7 cellular contexts compared by ENCODE assay signal in the genomic region with DNA sequence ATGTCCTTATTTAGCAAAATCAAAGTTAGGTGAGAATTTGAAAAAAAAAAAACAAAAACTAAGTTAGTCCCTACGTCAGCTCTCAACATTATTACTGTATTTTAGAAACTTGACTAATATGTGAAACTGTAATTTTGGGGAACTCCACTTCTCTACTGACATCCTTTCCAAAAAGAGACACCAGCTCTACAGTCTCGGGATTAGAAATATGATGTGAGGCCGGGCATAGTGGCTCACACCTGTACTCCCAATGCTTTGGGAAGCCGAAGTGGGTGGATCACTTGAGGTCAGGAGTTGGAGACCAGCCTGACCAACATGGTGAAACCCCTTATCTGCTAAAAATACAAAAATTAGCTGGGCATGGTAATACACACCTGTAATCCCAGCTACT.
A peak's percentile ranks its signal among the peaks of the same experiment; 100 is the strongest.
DNase-seq lines count a peak whose midpoint lies in the region; ATAC-seq, FAIRE-seq and TF ChIP-seq lines count a peak whose summit lies in the region.
"Not testable (repeated sequence)": the region's sequence is repeated elsewhere in the genome, so short reads cannot be mapped to it uniquely, and the experiment has no call there.

No MANE protein-coding gene starts in this region.

- not testable (repeated sequence) for H4K8ac ChIP-seq in trophoblast cell (ENCODE audit: low read depth, low read length)

- H4K91ac ChIP-seq in trophoblast cell (ENCODE audit: low read depth, low read length) = not testable (repeated sequence)

- not testable (repeated sequence) for H3K18ac ChIP-seq in trophoblast cell (ENCODE audit: low read length)

- not testable (repeated sequence) for BruUV-seq in GM12878 (replicated peaks; lab: Mats Ljungman, UMichigan)

- peaks cover 38% of the 10 kb centered on the region for H3K4me1 Mint-ChIP-seq in CD4-positive, alpha-beta T cell (ENCODE audit: low read depth)
- H3K4me1 Mint-ChIP-seq in GM23338 (peaks cover 58% of the 10 kb centered on the region), WTC11 (peaks cover 69% of the 10 kb centered on the region)

- not testable (repeated sequence) for H3F3A ChIP-seq in GM23338 (replicated peaks; ENCODE audit: low read depth)

- peaks cover 91% of the 10 kb centered on the region for H3K79me2 ChIP-seq in GM23338 (replicated peaks; ENCODE audit: insufficient read depth)
- H3K79me2 ChIP-seq in KMS-11 (ENCODE audit: insufficient read depth, low read depth) = peaks cover 90% of the 10 kb centered on the region
- peaks cover 69% of the 10 kb centered on the region for H3K79me2 ChIP-seq in GM12878 (ENCODE audit: control insufficient read depth, insufficient read depth, low read length)
- H3K79me2 ChIP-seq in trophoblast cell (ENCODE audit: control insufficient read depth, insufficient read depth, low read length, poor library complexity) = not testable (repeated sequence)

- not testable (repeated sequence) for H3K9me3 Mint-ChIP-seq in CD4-positive, alpha-beta T cell; GM23338; WTC11

- H3K4ac ChIP-seq in trophoblast cell (ENCODE audit: low read depth, low read length) = peak overlapping the region; percentile 75

- H2BK120ac ChIP-seq in trophoblast cell (ENCODE audit: insufficient read depth, low read length, poor library complexity) = not testable (repeated sequence)

- not testable (repeated sequence) for H3K27me3 ChIP-seq in CD4-positive, alpha-beta T cell (ENCODE audit: control insufficient read depth, insufficient read depth, low read length); GM23338 (ENCODE audit: insufficient read depth); KMS-11 (ENCODE audit: insufficient read depth, low read depth); GM12878 (replicated peaks in 1 of 2; ENCODE audit: control insufficient read depth in 2 of 2, insufficient read depth in 2 of 2, low read length in 1 of 2); trophoblast cell (ENCODE audit: insufficient read depth, low read length)

- H3K9me3 ChIP-seq in CD4-positive, alpha-beta T cell (ENCODE audit: control insufficient read depth, low read length); GM12878 (replicated peaks; ENCODE audit: control insufficient read depth, insufficient read depth, low read length); trophoblast cell (ENCODE audit: insufficient read depth, low read depth, low read length): not testable (repeated sequence)

- H3K36me3 ChIP-seq in GM23338 (ENCODE audit: insufficient read depth); KMS-11 (ENCODE audit: insufficient read depth); GM12878 (ENCODE audit: control insufficient read depth in 2 of 2, insufficient read depth in 2 of 2, low read length in 1 of 2); trophoblast cell (ENCODE audit: control insufficient read depth in 1 of 2, insufficient read depth in 2 of 2, low read length in 2 of 2): not testable (repeated sequence)

- ATAC-seq in CD4-positive, alpha-beta T cell (ENCODE audit: poor library complexity); GM23338; WTC11: not testable (repeated sequence)
- ATAC-seq in GM12878 (peak; percentile 81), left ventricle myocardium superior (peak; percentile 8)

- RAD21 ChIA-PET in GM12878 (lab: Charles Lee; ENCODE audit: unreplicated experiment) = not testable (repeated sequence)

- not testable (repeated sequence) for DNase-seq in CD4-positive, alpha-beta T cell; GM23338 (ENCODE audit: low spot score); WTC11 (ENCODE audit: low spot score); GM12878 (ENCODE audit: low read depth, low spot score); left ventricle myocardium superior; trophoblast cell

- TF ChIP-seq RAD21 in GM12878 (IDR thresholded peaks at IDR 0.05; ENCODE audit: insufficient read depth, low read depth, low read length) = not testable (repeated sequence)

- H3K4me2 ChIP-seq in GM23338 = peak overlapping the region; percentile 64
- peak overlapping the region; percentile 100 for H3K4me2 ChIP-seq in KMS-11
- H3K4me2 ChIP-seq in GM12878 (ENCODE audit: control insufficient read depth, insufficient read depth) = peak overlapping the region; percentile 75
- H3K4me2 ChIP-seq in trophoblast cell (ENCODE audit: low read length) = not testable (repeated sequence)

- TF ChIP-seq POLR2A in GM12878 (IDR thresholded peaks at IDR 0.05; ENCODE audit: low read depth, low read length) = not testable (repeated sequence)

- peak overlapping the region; percentile 94 for H3K9ac ChIP-seq in KMS-11
- H3K9ac ChIP-seq in GM12878 (ENCODE audit: control insufficient read depth, insufficient read depth, low read length) = 0 out of 2 replicates have a peak overlapping the region, but pooled peaks have one; percentile 8
- H3K9ac ChIP-seq in trophoblast cell (ENCODE audit: low read length) = not testable (repeated sequence)

- H3K23ac ChIP-seq in trophoblast cell (ENCODE audit: low read length) = not testable (repeated sequence)

- H4K20me1 ChIP-seq in GM23338 (replicated peaks; ENCODE audit: insufficient read depth); KMS-11 (ENCODE audit: insufficient read depth); GM12878 (ENCODE audit: control insufficient read depth, insufficient read depth): not testable (repeated sequence)

- not testable (repeated sequence) for H3K4me3 Mint-ChIP-seq in CD4-positive, alpha-beta T cell; GM23338
- H3K4me3 Mint-ChIP-seq in WTC11 = peak overlapping the region; percentile 47

- intact Hi-C loops in CD4-positive, alpha-beta T cell (cut with DNase I, micrococcal nuclease); GM12878 (cut with micrococcal nuclease; ENCODE audit: unreplicated experiment); left ventricle myocardium superior (cut with micrococcal nuclease): not testable (repeated sequence)

- not testable (repeated sequence) for H2BK12ac ChIP-seq in trophoblast cell (ENCODE audit: low read length)

- H3K79me1 ChIP-seq in trophoblast cell (ENCODE audit: low read length) = not testable (repeated sequence)

- H3K14ac ChIP-seq in trophoblast cell (ENCODE audit: low read length) = not testable (repeated sequence)

- CTCF ChIA-PET in CD4-positive, alpha-beta T cell (lab: Charles Lee); WTC11 (lab: Charles Lee); GM12878 (lab: Yijun Ruan, JAX): not testable (repeated sequence)

- H3K4me3 ChIP-seq in GM23338 (peak overlapping the region; percentile 13; the same call in 1 of the 2 replicates), KMS-11 (IDR thresholded peaks at IDR 0.05; ENCODE audit: insufficient read depth, low read depth, low read length) (peak overlapping the region; percentile 33), GM12878 (peak overlapping the region; percentile 49)
- H3K4me3 ChIP-seq in trophoblast cell (ENCODE audit: low read depth, low read length) = not testable (repeated sequence)

- not testable (repeated sequence) for H2AK5ac ChIP-seq in trophoblast cell (ENCODE audit: low read length)

- TF ChIP-seq CTCF in CD4-positive, alpha-beta T cell (IDR thresholded peaks at IDR 0.05); GM23338 (conservative IDR thresholded peaks at IDR 0.05; ENCODE audit: low read depth in 2 of 2); KMS-11 (conservative IDR thresholded peaks at IDR 0.05; ENCODE audit: low read depth, low read length); WTC11 (IDR thresholded peaks at IDR 0.05); GM12878 (IDR thresholded peaks at IDR 0.05 in 2 of 3, conservative IDR thresholded peaks at IDR 0.05 in 1 of 3; ENCODE audit: control insufficient read depth in 2 of 3, extremely low read depth in 1 of 3, insufficient read depth in 1 of 3, low read depth in 3 of 3, low read length in 3 of 3): not testable (repeated sequence)

- 0% methylated on average over 4 of the region's 4 CpGs for WGBS in GM12878 (ENCODE audit: insufficient coverage, insufficient replicate concordance, low lambda C conversion rate, missing lambda C conversion rate)
- no CpG with 5 or more reads among the region's 4 CpGs for WGBS in trophoblast cell (ENCODE audit: extremely low coverage, insufficient coverage, insufficient read length)

- H2AFZ ChIP-seq in GM23338; KMS-11 (ENCODE audit: low read depth); GM12878 (ENCODE audit: control insufficient read depth, low read depth, low read length); trophoblast cell (ENCODE audit: insufficient read depth, low read length, poor library complexity): not testable (repeated sequence)

- TF ChIP-seq EP300 in GM12878 (IDR thresholded peaks at IDR 0.05; ENCODE audit: borderline replicate concordance in 1 of 2, control insufficient read depth in 1 of 2, low read depth in 2 of 2, low read length in 2 of 2) = not testable (repeated sequence)

- H3K4me1 ChIP-seq in GM23338 (ENCODE audit: insufficient read depth) = peaks cover 66% of the 10 kb centered on the region
- peaks cover 67% of the 10 kb centered on the region for H3K4me1 ChIP-seq in KMS-11 (ENCODE audit: low read depth, poor library complexity, severe bottlenecking)
- H3K4me1 ChIP-seq in GM12878 (ENCODE audit: control insufficient read depth, insufficient read depth, low read length) = peaks cover 12% of the 10 kb centered on the region
- H3K4me1 ChIP-seq in trophoblast cell (ENCODE audit: control insufficient read depth in 1 of 2, insufficient read depth in 2 of 2, low read length in 2 of 2) = not testable (repeated sequence)

- not testable (repeated sequence) for H3K36me3 Mint-ChIP-seq in CD4-positive, alpha-beta T cell (ENCODE audit: low read depth); GM23338 (ENCODE audit: low read depth); WTC11

- FAIRE-seq in GM12878 (lab: Jason Lieb, UNC) = not testable (repeated sequence)

- H3K27me3 Mint-ChIP-seq in CD4-positive, alpha-beta T cell; GM23338 (ENCODE audit: insufficient read depth, low read depth, poor library complexity); WTC11 (ENCODE audit: low read depth): not testable (repeated sequence)

- POLR2A ChIA-PET in CD4-positive, alpha-beta T cell (lab: Charles Lee); WTC11 (lab: Charles Lee): not testable (repeated sequence)
- POLR2A ChIA-PET in GM12878 (lab: Charles Lee) = interaction anchor here (0.6 to 1.0 kb wide), 2 partner anchors 9 to 771 kb away, joined by 3 read pairs; no protein-coding TSS in a partner anchor

- H2BK5ac ChIP-seq in trophoblast cell (ENCODE audit: low read depth, low read length, poor library complexity) = not testable (repeated sequence)

- SMC1A ChIA-PET in GM12878 (lab: Charles Lee; ENCODE audit: uncharacterized antibody, unreplicated experiment) = interaction anchor here (0.7 kb wide), 1 partner anchor 182 kb away, joined by 3 read pairs; no protein-coding TSS in a partner anchor

- H3K27ac Mint-ChIP-seq in CD4-positive, alpha-beta T cell = peak overlapping the region; percentile 30
- peak overlapping the region; percentile 85 for H3K27ac Mint-ChIP-seq in GM23338
- H3K27ac Mint-ChIP-seq in WTC11 = peak overlapping the region; percentile 93

- not testable (repeated sequence) for H3K27ac ChIP-seq in CD4-positive, alpha-beta T cell (ENCODE audit: low read depth, low read length); trophoblast cell (ENCODE audit: low read depth, low read length)
- peak overlapping the region; percentile 91 for H3K27ac ChIP-seq in GM23338 (ENCODE audit: low read depth)
- H3K27ac ChIP-seq in KMS-11 = peak overlapping the region; percentile 99
- peak overlapping the region; percentile 71 for H3K27ac ChIP-seq in GM12878 (ENCODE audit: control insufficient read depth, insufficient read depth)

- in situ Hi-C loops in GM12878 (cut with MboI) = not testable (repeated sequence)

- not testable (repeated sequence) for H3K9me2 ChIP-seq in GM23338 (ENCODE audit: insufficient read depth)

- H4K12ac ChIP-seq in trophoblast cell (ENCODE audit: low read depth, low read length) = not testable (repeated sequence)

Comparison
In these comparisons a context has a peak if more than half of its experiments do, and no peak if none do; other contexts are left out.
1. H3K27ac Mint-ChIP-seq: peak in every context shown above with its lines; median percentile 93 in WTC11; 85 in GM23338; 30 in CD4-positive, alpha-beta T cell.